ENCODE assay signal across 1 cellular context in the genomic region with DNA sequence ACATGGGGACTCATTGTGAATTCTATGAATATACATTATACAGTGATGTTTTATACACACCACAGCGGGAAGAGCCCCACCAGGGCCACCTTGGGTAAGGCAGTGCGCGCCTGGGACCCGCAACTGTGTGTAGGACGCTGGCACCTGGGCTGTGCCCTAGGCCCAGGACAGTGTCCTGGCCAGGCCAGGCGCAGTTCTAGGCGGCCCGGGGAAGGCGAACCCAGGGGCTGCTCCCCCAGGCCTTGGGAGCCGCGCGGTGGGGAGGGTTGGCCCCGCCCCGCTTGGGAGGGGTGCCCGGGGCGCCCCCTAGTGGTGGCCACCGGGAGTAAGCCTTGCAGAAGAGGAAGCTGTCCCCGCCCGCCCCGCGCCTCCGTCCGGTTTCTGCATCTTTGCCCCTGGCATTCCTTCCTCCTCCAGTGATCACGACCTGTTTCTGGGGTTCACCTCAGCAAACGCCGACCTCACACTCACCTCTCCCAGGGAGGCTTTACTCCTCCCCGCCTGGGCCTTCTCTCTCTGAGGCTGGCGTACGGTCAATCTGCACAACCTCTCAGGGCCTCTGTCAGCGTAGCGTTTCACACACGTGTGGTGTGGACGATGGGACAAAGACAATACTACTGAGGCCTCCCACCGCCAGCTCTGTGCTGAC.
TF ChIP-seq lines count a peak whose summit lies in the region.

No MANE protein-coding gene starts in this region.

TF ChIP-seq in HepG2, 621 proteins besides CTCF, POLR2A, EP300 and RAD21 (continued from another document and continues in another):
- no peak for TF ChIP-seq TEF (CRISPR knock-in tag; IDR thresholded peaks at IDR 0.05)
- TF ChIP-seq ZNF710 (CRISPR knock-in tag; IDR thresholded peaks at IDR 0.05; ENCODE audit: borderline replicate concordance), result peak; percentile 47; the same call in 1 of the 2 replicates
- no peak for TF ChIP-seq REL (CRISPR knock-in tag; conservative IDR thresholded peaks at IDR 0.05)
- TF ChIP-seq ZNF609 (CRISPR knock-in tag; IDR thresholded peaks at IDR 0.05; ENCODE audit: borderline replicate concordance), result no peak
- no peak for TF ChIP-seq U2AF2 (IDR thresholded peaks at IDR 0.05; ENCODE audit: low read depth, low read length)
- TF ChIP-seq SYNCRIP (IDR thresholded peaks at IDR 0.05; ENCODE audit: insufficient read depth, low read depth, low read length), result no peak
- TF ChIP-seq, protein P1, sequence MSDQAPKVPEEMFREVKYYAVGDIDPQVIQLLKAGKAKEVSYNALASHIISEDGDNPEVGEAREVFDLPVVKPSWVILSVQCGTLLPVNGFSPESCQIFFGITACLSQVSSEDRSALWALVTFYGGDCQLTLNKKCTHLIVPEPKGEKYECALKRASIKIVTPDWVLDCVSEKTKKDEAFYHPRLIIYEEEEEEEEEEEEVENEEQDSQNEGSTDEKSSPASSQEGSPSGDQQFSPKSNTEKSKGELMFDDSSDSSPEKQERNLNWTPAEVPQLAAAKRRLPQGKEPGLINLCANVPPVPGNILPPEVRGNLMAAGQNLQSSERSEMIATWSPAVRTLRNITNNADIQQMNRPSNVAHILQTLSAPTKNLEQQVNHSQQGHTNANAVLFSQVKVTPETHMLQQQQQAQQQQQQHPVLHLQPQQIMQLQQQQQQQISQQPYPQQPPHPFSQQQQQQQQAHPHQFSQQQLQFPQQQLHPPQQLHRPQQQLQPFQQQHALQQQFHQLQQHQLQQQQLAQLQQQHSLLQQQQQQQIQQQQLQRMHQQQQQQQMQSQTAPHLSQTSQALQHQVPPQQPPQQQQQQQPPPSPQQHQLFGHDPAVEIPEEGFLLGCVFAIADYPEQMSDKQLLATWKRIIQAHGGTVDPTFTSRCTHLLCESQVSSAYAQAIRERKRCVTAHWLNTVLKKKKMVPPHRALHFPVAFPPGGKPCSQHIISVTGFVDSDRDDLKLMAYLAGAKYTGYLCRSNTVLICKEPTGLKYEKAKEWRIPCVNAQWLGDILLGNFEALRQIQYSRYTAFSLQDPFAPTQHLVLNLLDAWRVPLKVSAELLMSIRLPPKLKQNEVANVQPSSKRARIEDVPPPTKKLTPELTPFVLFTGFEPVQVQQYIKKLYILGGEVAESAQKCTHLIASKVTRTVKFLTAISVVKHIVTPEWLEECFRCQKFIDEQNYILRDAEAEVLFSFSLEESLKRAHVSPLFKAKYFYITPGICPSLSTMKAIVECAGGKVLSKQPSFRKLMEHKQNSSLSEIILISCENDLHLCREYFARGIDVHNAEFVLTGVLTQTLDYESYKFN (CRISPR knock-in tag; conservative IDR thresholded peaks at IDR 0.05), result 0 out of 2 replicates have a peak, but pooled peaks have one; percentile 27
- TF ChIP-seq HDAC1 (CRISPR knock-in tag; IDR thresholded peaks at IDR 0.05), result peak; percentile 6; the same call in 1 of the 2 replicates
- TF ChIP-seq ZNF549 (CRISPR knock-in tag; IDR thresholded peaks at IDR 0.05), result no peak
- 0 out of 2 replicates have a peak, but pooled peaks have one; percentile 44 for TF ChIP-seq ZBTB43 (CRISPR knock-in tag; conservative IDR thresholded peaks at IDR 0.05)
- peak; percentile 54; the same call in 1 of the 3 replicates for TF ChIP-seq MXI1 (IDR thresholded peaks at IDR 0.05; ENCODE audit: borderline replicate concordance, low read depth, low read length)
- no peak for TF ChIP-seq SP140L (CRISPR knock-in tag; IDR thresholded peaks at IDR 0.05; ENCODE audit: borderline replicate concordance)
- TF ChIP-seq, protein P2, sequence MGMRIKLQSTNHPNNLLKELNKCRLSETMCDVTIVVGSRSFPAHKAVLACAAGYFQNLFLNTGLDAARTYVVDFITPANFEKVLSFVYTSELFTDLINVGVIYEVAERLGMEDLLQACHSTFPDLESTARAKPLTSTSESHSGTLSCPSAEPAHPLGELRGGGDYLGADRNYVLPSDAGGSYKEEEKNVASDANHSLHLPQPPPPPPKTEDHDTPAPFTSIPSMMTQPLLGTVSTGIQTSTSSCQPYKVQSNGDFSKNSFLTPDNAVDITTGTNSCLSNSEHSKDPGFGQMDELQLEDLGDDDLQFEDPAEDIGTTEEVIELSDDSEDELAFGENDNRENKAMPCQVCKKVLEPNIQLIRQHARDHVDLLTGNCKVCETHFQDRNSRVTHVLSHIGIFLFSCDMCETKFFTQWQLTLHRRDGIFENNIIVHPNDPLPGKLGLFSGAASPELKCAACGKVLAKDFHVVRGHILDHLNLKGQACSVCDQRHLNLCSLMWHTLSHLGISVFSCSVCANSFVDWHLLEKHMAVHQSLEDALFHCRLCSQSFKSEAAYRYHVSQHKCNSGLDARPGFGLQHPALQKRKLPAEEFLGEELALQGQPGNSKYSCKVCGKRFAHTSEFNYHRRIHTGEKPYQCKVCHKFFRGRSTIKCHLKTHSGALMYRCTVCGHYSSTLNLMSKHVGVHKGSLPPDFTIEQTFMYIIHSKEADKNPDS (CRISPR knock-in tag; IDR thresholded peaks at IDR 0.05), result no peak
- TF ChIP-seq IKZF4 (CRISPR knock-in tag; IDR thresholded peaks at IDR 0.05; ENCODE audit: borderline replicate concordance, low read depth, not compliant biosample characterization), result peak; percentile 64
- TF ChIP-seq ZBTB7B (CRISPR knock-in tag; IDR thresholded peaks at IDR 0.05), result no peak; the same call in 1 of the 2 replicates
- no peak for TF ChIP-seq GABPA (IDR thresholded peaks at IDR 0.05; ENCODE audit: low read depth, low read length)
- TF ChIP-seq GABPA (CRISPR knock-in tag; IDR thresholded peaks at IDR 0.05; ENCODE audit: low read depth), result peak; percentile 67
- TF ChIP-seq ZNF276 (CRISPR knock-in tag; IDR thresholded peaks at IDR 0.05; ENCODE audit: low read depth), result no peak
- no peak for TF ChIP-seq STAT6 (CRISPR knock-in tag; IDR thresholded peaks at IDR 0.05; ENCODE audit: borderline replicate concordance)
- TF ChIP-seq, protein P3, sequence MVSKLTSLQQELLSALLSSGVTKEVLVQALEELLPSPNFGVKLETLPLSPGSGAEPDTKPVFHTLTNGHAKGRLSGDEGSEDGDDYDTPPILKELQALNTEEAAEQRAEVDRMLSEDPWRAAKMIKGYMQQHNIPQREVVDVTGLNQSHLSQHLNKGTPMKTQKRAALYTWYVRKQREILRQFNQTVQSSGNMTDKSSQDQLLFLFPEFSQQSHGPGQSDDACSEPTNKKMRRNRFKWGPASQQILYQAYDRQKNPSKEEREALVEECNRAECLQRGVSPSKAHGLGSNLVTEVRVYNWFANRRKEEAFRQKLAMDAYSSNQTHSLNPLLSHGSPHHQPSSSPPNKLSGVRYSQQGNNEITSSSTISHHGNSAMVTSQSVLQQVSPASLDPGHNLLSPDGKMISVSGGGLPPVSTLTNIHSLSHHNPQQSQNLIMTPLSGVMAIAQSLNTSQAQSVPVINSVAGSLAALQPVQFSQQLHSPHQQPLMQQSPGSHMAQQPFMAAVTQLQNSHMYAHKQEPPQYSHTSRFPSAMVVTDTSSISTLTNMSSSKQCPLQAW (CRISPR knock-in tag; IDR thresholded peaks at IDR 0.05), result peak; percentile 82
- no peak for TF ChIP-seq ZNF280B (CRISPR knock-in tag; IDR thresholded peaks at IDR 0.05; ENCODE audit: borderline replicate concordance)
- TF ChIP-seq DPF2 (CRISPR knock-in tag; IDR thresholded peaks at IDR 0.05; ENCODE audit: borderline replicate concordance, low read depth), result no peak
- TF ChIP-seq ZNF441 (CRISPR knock-in tag; IDR thresholded peaks at IDR 0.05; ENCODE audit: borderline replicate concordance), result no peak
- TF ChIP-seq AKAP8 (CRISPR knock-in tag; IDR thresholded peaks at IDR 0.05), result peak; percentile 19; the same call in 1 of the 2 replicates
